In genomic region chr1:234326493-234327366, GRCh38 we compare ENCODE assay signal across 8 cellular contexts. TPM values are rescaled to one million over a fixed set of nuclear protein-coding genes. Genes with fewer than 3 reads are reported as not detected.
DNase-seq lines count a peak whose midpoint lies in the region; ATAC-seq and TF ChIP-seq lines count a peak whose summit lies in the region.

No MANE protein-coding gene starts in this region.

- H3K4me3 ChIP-seq in WERI-Rb-1 (ENCODE audit: low read depth, low read length) = no peak overlapping the region

- H3K36me3 ChIP-seq in WERI-Rb-1 = no peaks in the 10 kb centered on the region

- TF ChIP-seq CTCF in GM12873 (IDR thresholded peaks at IDR 0.05; ENCODE audit: insufficient read depth, low read depth, low read length, missing control alignments) (peak; percentile 84), WERI-Rb-1 (IDR thresholded peaks at IDR 0.05; ENCODE audit: low read depth, low read length) (peak; percentile 91)

- DNase-seq in NCI-H1092 (lab: John Stamatoyannopoulos, UW) (peak; percentile 42), WERI-Rb-1 (peak; percentile 85), left lobe of liver (ENCODE audit: low spot score) (peak; percentile 54), mesenteric fat pad (ENCODE audit: low spot score) (no peak)
- DNase-seq in central memory CD4-positive, alpha-beta T cell = peak; percentile 51
- DNase-seq in stimulated activated CD4-positive, alpha-beta T cell treated with anti-CD3 and anti-CD28 coated beads, Interleukin-4, amount 100 ng/mL, for 48 hours (ENCODE audit: low read depth in 2 of 2) = peak; percentile 56 to 69

- peak; percentile 81 for ATAC-seq in HG02588 (IDR thresholded peaks at IDR 0.05; ENCODE audit: unreplicated experiment)
- peak; percentile 93 for ATAC-seq in left lobe of liver

- H3K27me3 ChIP-seq in WERI-Rb-1 (ENCODE audit: insufficient read depth, low read depth, severe bottlenecking) = peaks cover 32% of the 10 kb centered on the region

- H3K27ac ChIP-seq in WERI-Rb-1 = no peak overlapping the region

- H3K9me3 ChIP-seq in WERI-Rb-1 (ENCODE audit: severe bottlenecking) = no peaks in the 10 kb centered on the region

RNA-seq across cellular contexts. Expression of gene COA6, which starts 46.5 kb away (rescaled TPM):
- total RNA-seq in left lobe of liver = 11.5 TPM
- total RNA-seq in mesenteric fat pad = 28.0 TPM
